Comparison of ENCODE assay signal across 8 cellular contexts in genomic region chr4:95129708-95130343, GRCh38.
DNase-seq lines count a peak whose midpoint lies in the region; ATAC-seq, FAIRE-seq and TF ChIP-seq lines count a peak whose summit lies in the region.

No MANE protein-coding gene starts in this region.

- peak overlapping the region; percentile 59 for H3K4me3 Mint-ChIP-seq in MCF 10A (ENCODE audit: unreplicated experiment)
- H3K4me3 Mint-ChIP-seq in activated T-helper 17 cell treated with anti-CD3 and anti-CD28 coated beads, Interleukin-2, amount 50 U/mL, for 72 hours, result no peak overlapping the region
- no peak overlapping the region for H3K4me3 Mint-ChIP-seq in activated T-helper 2 cell treated with anti-CD3 and anti-CD28 coated beads, Interferon-gamma antibody, Interleukin-2, Interleukin-4, amounts not matched to agents 10 μg/mL and 5 μg/mL and 100 μg/mL, durations not matched to agents 14 hours and 24 hours and 36 hours (ENCODE audit: low read depth)

- intact Hi-C loops in MCF 10A (cut with micrococcal nuclease), result loop anchor here (10.0 kb wide), 1 partner anchor 385 kb away; no protein-coding TSS in a partner anchor
- intact Hi-C loops in breast epithelium (cut with DNase I; ENCODE audit: low total_unique reads), result no loop called here
- intact Hi-C loops in activated T-helper 2 cell treated with anti-CD3 and anti-CD28 coated beads, Interferon-gamma antibody, Interleukin-2, Interleukin-4, amounts not matched to agents 10 μg/mL and 5 μg/mL and 100 μg/mL, durations not matched to agents 14 hours and 24 hours and 36 hours (cut with micrococcal nuclease), result no loop called here

- BruUV-seq in MCF 10A (replicated peaks; lab: Mats Ljungman, UMichigan), result no TSS peak

- H3K4me1 ChIP-seq in breast epithelium, result no peaks in the 10 kb centered on the region

- no peaks in the 10 kb centered on the region for H3K36me3 Mint-ChIP-seq in MCF 10A (ENCODE audit: insufficient read depth, unreplicated experiment)
- no peaks in the 10 kb centered on the region for H3K36me3 Mint-ChIP-seq in activated T-helper 17 cell treated with anti-CD3 and anti-CD28 coated beads, Interleukin-2, amount 50 U/mL, for 72 hours (ENCODE audit: low read depth)
- no peaks in the 10 kb centered on the region for H3K36me3 Mint-ChIP-seq in activated T-helper 2 cell treated with anti-CD3 and anti-CD28 coated beads, Interferon-gamma antibody, Interleukin-2, Interleukin-4, amounts not matched to agents 10 μg/mL and 5 μg/mL and 100 μg/mL, durations not matched to agents 14 hours and 24 hours and 36 hours (ENCODE audit: low read depth)

- no peaks in the 10 kb centered on the region for H3K9me3 Mint-ChIP-seq in MCF 10A (ENCODE audit: unreplicated experiment)
- no peaks in the 10 kb centered on the region for H3K9me3 Mint-ChIP-seq in activated T-helper 17 cell treated with anti-CD3 and anti-CD28 coated beads, Interleukin-2, amount 50 U/mL, for 72 hours
- H3K9me3 Mint-ChIP-seq in activated T-helper 2 cell treated with anti-CD3 and anti-CD28 coated beads, Interferon-gamma antibody, Interleukin-2, Interleukin-4, amounts not matched to agents 10 μg/mL and 5 μg/mL and 100 μg/mL, durations not matched to agents 14 hours and 24 hours and 36 hours, result no peaks in the 10 kb centered on the region

- TF ChIP-seq CTCF in MCF 10A (IDR thresholded peaks at IDR 0.05; ENCODE audit: unreplicated experiment) (no peak), breast epithelium (IDR thresholded peaks at IDR 0.05) (no peak)

- H3K4me3 ChIP-seq in breast epithelium, result no peak overlapping the region

- no peaks in the 10 kb centered on the region for H3K36me3 ChIP-seq in breast epithelium

- peak overlapping the region; percentile 70 for H3K27ac Mint-ChIP-seq in MCF 10A (ENCODE audit: low read depth, unreplicated experiment)
- no peak overlapping the region for H3K27ac Mint-ChIP-seq in activated T-helper 17 cell treated with anti-CD3 and anti-CD28 coated beads, Interleukin-2, amount 50 U/mL, for 72 hours
- H3K27ac Mint-ChIP-seq in activated T-helper 2 cell treated with anti-CD3 and anti-CD28 coated beads, Interferon-gamma antibody, Interleukin-2, Interleukin-4, amounts not matched to agents 10 μg/mL and 5 μg/mL and 100 μg/mL, durations not matched to agents 14 hours and 24 hours and 36 hours, result no peak overlapping the region

- peak; percentile 99 for DNase-seq in MCF 10A (ENCODE audit: unreplicated experiment)
- DNase-seq in breast epithelium (ENCODE audit: low spot score in 2 of 2), result no peak
- peak; percentile 47 for DNase-seq in inferior parietal cortex (ENCODE audit: extremely low spot score)
- DNase-seq in urothelium cell line (ENCODE audit: low spot score), result peak; percentile 73
- no peak for DNase-seq in cerebellar nuclear complex (lab: John Stamatoyannopoulos, UW)
- no peak for DNase-seq in activated T-helper 2 cell treated with anti-CD3 and anti-CD28 coated beads, Interferon-gamma antibody, Interleukin-2, Interleukin-4, amounts not matched to agents 10 μg/mL and 5 μg/mL and 100 μg/mL, durations not matched to agents 14 hours and 24 hours and 36 hours (ENCODE audit: low spot score)
- DNase-seq in activated CD8-positive, alpha-beta memory T cell treated with anti-CD3 and anti-CD28 coated beads for 24 hours, result no peak

- no peaks in the 10 kb centered on the region for H3K27me3 ChIP-seq in breast epithelium

- peaks cover 20% of the 10 kb centered on the region for H3K4me1 Mint-ChIP-seq in MCF 10A (ENCODE audit: insufficient read depth, unreplicated experiment)
- H3K4me1 Mint-ChIP-seq in activated T-helper 17 cell treated with anti-CD3 and anti-CD28 coated beads, Interleukin-2, amount 50 U/mL, for 72 hours, result no peaks in the 10 kb centered on the region
- peaks cover 5% of the 10 kb centered on the region for H3K4me1 Mint-ChIP-seq in activated T-helper 2 cell treated with anti-CD3 and anti-CD28 coated beads, Interferon-gamma antibody, Interleukin-2, Interleukin-4, amounts not matched to agents 10 μg/mL and 5 μg/mL and 100 μg/mL, durations not matched to agents 14 hours and 24 hours and 36 hours (ENCODE audit: low read depth)

- no peak for FAIRE-seq in urothelium cell line (lab: Jason Lieb, UNC)

- no peak overlapping the region for H3K27ac ChIP-seq in breast epithelium

- peak; percentile 21 for ATAC-seq in activated T-helper 17 cell treated with anti-CD3 and anti-CD28 coated beads, Interleukin-2, amount 50 U/mL, for 72 hours (replicated peaks)

- TF ChIP-seq POLR2A in breast epithelium (IDR thresholded peaks at IDR 0.05), result no peak

- POLR2A ChIA-PET in MCF 10A (lab: Yijun Ruan, JAX), result interaction anchor here (0.7 to 1.3 kb wide), 8 partner anchors 10 to 509 kb away, joined by 3 read pairs; no protein-coding TSS in a partner anchor

- CTCF ChIA-PET in MCF 10A (lab: Yijun Ruan, JAX), result interaction anchor here (0.6 kb wide), 1 partner anchor 143 kb away, joined by 4 read pairs; no protein-coding TSS in a partner anchor

- no peaks in the 10 kb centered on the region for H3K27me3 Mint-ChIP-seq in MCF 10A (ENCODE audit: insufficient read depth, unreplicated experiment)
- peaks cover 4% of the 10 kb centered on the region for H3K27me3 Mint-ChIP-seq in activated T-helper 17 cell treated with anti-CD3 and anti-CD28 coated beads, Interleukin-2, amount 50 U/mL, for 72 hours
- H3K27me3 Mint-ChIP-seq in activated T-helper 2 cell treated with anti-CD3 and anti-CD28 coated beads, Interferon-gamma antibody, Interleukin-2, Interleukin-4, amounts not matched to agents 10 μg/mL and 5 μg/mL and 100 μg/mL, durations not matched to agents 14 hours and 24 hours and 36 hours (ENCODE audit: low read depth), result peaks cover 16% of the 10 kb centered on the region

- no peaks in the 10 kb centered on the region for H3K9me3 ChIP-seq in breast epithelium

Comparison
In these comparisons a context has a peak if more than half of its experiments do, and no peak if none do; other contexts are left out.
1. DNase-seq: peak in MCF 10A (single experiment), inferior parietal cortex (single experiment) and urothelium cell line (single experiment); none in breast epithelium (0 of 2), cerebellar nuclear complex (0 of 2), activated T-helper 2 cell treated with anti-CD3 and anti-CD28 coated beads, Interferon-gamma antibody, Interleukin-2, Interleukin-4, amounts not matched to agents 10 μg/mL and 5 μg/mL and 100 μg/mL, durations not matched to agents 14 hours and 24 hours and 36 hours (single experiment) and activated CD8-positive, alpha-beta memory T cell treated with anti-CD3 and anti-CD28 coated beads for 24 hours (single experiment).